ENCODE assay signal across 1 cellular context in genomic region chr14:103697196-103697595, GRCh38.
TF ChIP-seq lines count a peak whose summit lies in the region.

No MANE protein-coding gene starts in this region.

TF ChIP-seq in IMR-90, 13 proteins besides CTCF, POLR2A, EP300 and RAD21:
- no peak for TF ChIP-seq CEBPB (IDR thresholded peaks at IDR 0.05; ENCODE audit: low read depth, low read length)
- TF ChIP-seq ELK1 (IDR thresholded peaks at IDR 0.05; ENCODE audit: borderline replicate concordance, low read depth, low read length) = no peak
- TF ChIP-seq CHD1 (IDR thresholded peaks at IDR 0.05; ENCODE audit: low read depth, low read length) = no peak
- no peak for TF ChIP-seq FOS (IDR thresholded peaks at IDR 0.05; ENCODE audit: low read depth, low read length)
- TF ChIP-seq MAZ (IDR thresholded peaks at IDR 0.05; ENCODE audit: borderline replicate concordance, low read depth, low read length) = no peak
- no peak for TF ChIP-seq SMC3 (IDR thresholded peaks at IDR 0.05; ENCODE audit: low read depth, low read length)
- TF ChIP-seq MAFK (IDR thresholded peaks at IDR 0.05; ENCODE audit: low read depth, low read length) = no peak
- no peak for TF ChIP-seq RFX5 (IDR thresholded peaks at IDR 0.05; ENCODE audit: low read depth, low read length)
- TF ChIP-seq MXI1 (IDR thresholded peaks at IDR 0.05; ENCODE audit: borderline replicate concordance, low read depth, low read length) = no peak
